ENCODE assay signal across 28 cellular contexts in genomic region chr18:79640064-79640672, GRCh38.
"Had no signal": no experiment of that assay in that cellular context is flagged by ENCODE, and none has a peak within 500 bp of the region (broad histone marks: within the 10 kb centered on the region; RNA-seq: fewer than 3 reads in every experiment).

No MANE protein-coding gene starts in this region.

- H3K4me1 Mint-ChIP-seq: activated T-helper 17 cell treated with anti-CD3 and anti-CD28 coated beads, Interleukin-2, amount 50 U/mL, for 72 hours had no signal

- H3K27ac Mint-ChIP-seq: activated T-helper 17 cell treated with anti-CD3 and anti-CD28 coated beads, Interleukin-2, amount 50 U/mL, for 72 hours; memory B cell; natural killer cell; progenitor cell of endocrine pancreas; stimulated activated memory B cell treated with anti-CD40 and anti-IgM and Interleukin-4, amounts not matched to agents 10 μg/mL and 1 μg/mL and 100 μg/mL, for 72 hours; T-helper 2 cell treated with Interferon-gamma antibody and Interleukin-4, amounts not matched to agents 5 μg/mL and 100 μg/mL, for 36 hours had no signal

- ATAC-seq: activated CD4-positive, CD25-positive, alpha-beta regulatory T cell treated with anti-CD3 and anti-CD28 coated beads, Interleukin-2, amount 50 U/mL, for 24 hours; activated T-cell treated with anti-CD3 and anti-CD28 coated beads, Interleukin-2, amount 50 U/mL, for 4 hours; activated T-helper 17 cell treated with anti-CD3 and anti-CD28 coated beads, Interleukin-2, amount 50 U/mL, for 72 hours; esophagus mucosa; left cardiac atrium; natural killer cell; stimulated activated memory B cell treated with anti-CD40 and anti-IgM and Interleukin-4, amounts not matched to agents 10 μg/mL and 1 μg/mL and 100 μg/mL, for 72 hours had no signal

- H3K4me3 ChIP-seq: coronary artery, smooth muscle cell, stomach, thyroid gland, upper lobe of left lung had no signal

- H3K9me3 ChIP-seq: stomach, thyroid gland, upper lobe of left lung had no signal

- H3K36me3 Mint-ChIP-seq: memory B cell; natural killer cell; stimulated activated memory B cell treated with anti-CD40 and anti-IgM and Interleukin-4, amounts not matched to agents 10 μg/mL and 1 μg/mL and 100 μg/mL, for 72 hours had no signal

- H3K27ac ChIP-seq: brain microvascular endothelial cell, stomach, thyroid gland, upper lobe of left lung, WERI-Rb-1 had no signal

- H3K27me3 Mint-ChIP-seq: memory B cell; stimulated activated memory B cell treated with anti-CD40 and anti-IgM and Interleukin-4, amounts not matched to agents 10 μg/mL and 1 μg/mL and 100 μg/mL, for 72 hours had no signal

- H3K36me3 ChIP-seq: brain microvascular endothelial cell, stomach, thyroid gland, upper lobe of left lung, WERI-Rb-1 had no signal

- H3K4me1 ChIP-seq: thyroid gland had no signal

- DNase-seq: activated CD4-positive, alpha-beta T cell treated with anti-CD3 and anti-CD28 coated beads for 48 hours; activated CD4-positive, alpha-beta T cell treated with anti-CD3 and anti-CD28 coated beads, Interleukin-2, amount 50 U/mL, for 48 hours; activated gamma-delta T cell treated with Interleukin-2 at 50 U/mL for 16 hours; activated naive CD4-positive, alpha-beta T cell treated with anti-CD3 and anti-CD28 coated beads, Interleukin-2, amount 50 U/mL, for 16 hours; activated T-cell treated with anti-CD3 and anti-CD28 coated beads, Interleukin-2, amount 50 U/mL, for 4 hours; amniotic stem cell; brain microvascular endothelial cell; foreskin fibroblast; hippocampal formation; left cardiac atrium; natural killer cell; stimulated activated CD4-positive, alpha-beta T cell treated with anti-CD3 and anti-CD28 coated beads, Interleukin-1b, Interleukin-23, amount 100 ng/mL, for 48 hours; stimulated activated CD4-positive, alpha-beta T cell treated with anti-CD3 and anti-CD28 coated beads, Interleukin-4, amount 100 ng/mL, for 4 hours; stimulated activated CD8-positive, alpha-beta memory T cell treated with anti-CD3 and anti-CD28 coated beads, Interleukin-4, amount 100 ng/mL, for 48 hours; stomach; T-helper 1 cell; thyroid gland; WERI-Rb-1 had no signal

- H3K4me3 Mint-ChIP-seq: activated T-cell treated with anti-CD3 and anti-CD28 coated beads, Interleukin-2, amount 50 U/mL, for 4 hours; activated T-helper 17 cell treated with anti-CD3 and anti-CD28 coated beads, Interleukin-2, amount 50 U/mL, for 72 hours; memory B cell; natural killer cell; stimulated activated memory B cell treated with anti-CD40 and anti-IgM and Interleukin-4, amounts not matched to agents 10 μg/mL and 1 μg/mL and 100 μg/mL, for 72 hours; T-helper 2 cell treated with Interferon-gamma antibody and Interleukin-4, amounts not matched to agents 5 μg/mL and 100 μg/mL, for 36 hours had no signal

- H3K9me3 Mint-ChIP-seq: activated T-cell treated with anti-CD3 and anti-CD28 coated beads, Interleukin-2, amount 50 U/mL, for 4 hours; activated T-helper 17 cell treated with anti-CD3 and anti-CD28 coated beads, Interleukin-2, amount 50 U/mL, for 72 hours; memory B cell; natural killer cell; stimulated activated memory B cell treated with anti-CD40 and anti-IgM and Interleukin-4, amounts not matched to agents 10 μg/mL and 1 μg/mL and 100 μg/mL, for 72 hours; T-helper 2 cell treated with Interferon-gamma antibody and Interleukin-4, amounts not matched to agents 5 μg/mL and 100 μg/mL, for 36 hours had no signal

- H3K4me2 ChIP-seq: smooth muscle cell had no signal
